ENCODE assay signal across 2 cellular contexts in the genomic region with DNA sequence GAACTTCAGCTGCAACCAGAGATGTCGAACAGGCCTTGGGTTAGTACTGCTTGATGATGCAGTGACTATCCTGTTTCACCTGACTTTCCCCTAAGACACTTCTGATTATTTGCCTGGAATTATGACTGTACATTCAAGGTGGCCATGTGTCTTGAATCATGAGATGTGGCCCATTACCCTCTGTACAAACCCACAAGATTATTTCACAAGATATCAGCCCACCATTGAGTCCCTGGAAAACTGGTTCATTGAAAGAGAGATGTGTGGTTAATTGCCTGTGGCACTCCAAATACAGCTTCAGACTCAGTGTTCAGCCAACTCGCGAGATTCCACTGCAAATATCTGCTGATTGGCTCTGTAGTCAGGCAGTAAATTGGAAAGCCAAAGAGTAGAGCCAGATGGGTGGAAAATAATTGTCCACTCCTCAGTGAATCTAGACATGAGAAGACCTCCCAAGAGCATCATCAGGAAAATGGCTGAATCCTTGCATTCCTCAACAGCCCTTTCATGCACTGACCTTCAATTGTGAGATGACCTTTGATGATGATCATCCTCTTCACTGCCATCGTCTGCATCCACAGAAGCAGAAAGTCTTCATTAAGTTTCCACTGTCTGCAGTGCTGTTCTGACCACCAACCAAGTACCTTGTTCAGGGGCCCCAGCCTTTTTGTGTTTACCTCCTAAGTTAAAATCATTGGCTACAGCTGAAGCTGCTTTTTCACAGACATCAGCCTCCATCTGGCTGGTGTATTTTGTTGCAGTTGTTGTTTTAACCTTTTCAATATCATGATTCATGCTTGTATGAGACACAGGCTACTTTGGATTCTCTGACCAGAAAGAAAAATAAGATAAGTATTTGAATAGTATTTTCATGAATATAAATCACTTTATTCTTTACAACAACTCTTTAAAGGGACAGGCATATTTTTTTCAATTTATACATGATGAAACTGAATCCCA.
TF ChIP-seq lines count a peak whose summit lies in the region.

No MANE protein-coding gene starts in this region.

TF ChIP-seq in SK-N-SH, 30 proteins besides CTCF, POLR2A, EP300 and RAD21 (continued from another document):
- TF ChIP-seq TAF1 (IDR thresholded peaks at IDR 0.05; ENCODE audit: borderline replicate concordance, low read depth, low read length) (no peak), FOXM1 (IDR thresholded peaks at IDR 0.05; ENCODE audit: low read depth) (no peak), RFX5 (IDR thresholded peaks at IDR 0.05; ENCODE audit: low read length) (no peak), JUND (IDR thresholded peaks at IDR 0.05) (peak; percentile 46; the same call in 1 of the 2 replicates), FOSL2 (IDR thresholded peaks at IDR 0.05; ENCODE audit: borderline replicate concordance, low read depth) (peak; percentile 45; the same call in 1 of the 2 replicates)
- TF ChIP-seq, protein P1, sequence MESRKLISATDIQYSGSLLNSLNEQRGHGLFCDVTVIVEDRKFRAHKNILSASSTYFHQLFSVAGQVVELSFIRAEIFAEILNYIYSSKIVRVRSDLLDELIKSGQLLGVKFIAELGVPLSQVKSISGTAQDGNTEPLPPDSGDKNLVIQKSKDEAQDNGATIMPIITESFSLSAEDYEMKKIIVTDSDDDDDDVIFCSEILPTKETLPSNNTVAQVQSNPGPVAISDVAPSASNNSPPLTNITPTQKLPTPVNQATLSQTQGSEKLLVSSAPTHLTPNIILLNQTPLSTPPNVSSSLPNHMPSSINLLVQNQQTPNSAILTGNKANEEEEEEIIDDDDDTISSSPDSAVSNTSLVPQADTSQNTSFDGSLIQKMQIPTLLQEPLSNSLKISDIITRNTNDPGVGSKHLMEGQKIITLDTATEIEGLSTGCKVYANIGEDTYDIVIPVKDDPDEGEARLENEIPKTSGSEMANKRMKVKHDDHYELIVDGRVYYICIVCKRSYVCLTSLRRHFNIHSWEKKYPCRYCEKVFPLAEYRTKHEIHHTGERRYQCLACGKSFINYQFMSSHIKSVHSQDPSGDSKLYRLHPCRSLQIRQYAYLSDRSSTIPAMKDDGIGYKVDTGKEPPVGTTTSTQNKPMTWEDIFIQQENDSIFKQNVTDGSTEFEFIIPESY (IDR thresholded peaks at IDR 0.05; ENCODE audit: borderline replicate concordance, low read depth), result no peak
- TF ChIP-seq, protein P2, sequence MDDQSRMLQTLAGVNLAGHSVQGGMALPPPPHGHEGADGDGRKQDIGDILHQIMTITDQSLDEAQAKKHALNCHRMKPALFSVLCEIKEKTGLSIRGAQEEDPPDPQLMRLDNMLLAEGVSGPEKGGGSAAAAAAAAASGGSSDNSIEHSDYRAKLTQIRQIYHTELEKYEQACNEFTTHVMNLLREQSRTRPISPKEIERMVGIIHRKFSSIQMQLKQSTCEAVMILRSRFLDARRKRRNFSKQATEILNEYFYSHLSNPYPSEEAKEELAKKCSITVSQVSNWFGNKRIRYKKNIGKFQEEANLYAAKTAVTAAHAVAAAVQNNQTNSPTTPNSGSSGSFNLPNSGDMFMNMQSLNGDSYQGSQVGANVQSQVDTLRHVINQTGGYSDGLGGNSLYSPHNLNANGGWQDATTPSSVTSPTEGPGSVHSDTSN (IDR thresholded peaks at IDR 0.05), result peak; percentile 50

TF ChIP-seq in SK-N-SH treated with all-trans-retinoic acid at 6 μM for 48 hours, 23 proteins besides CTCF, POLR2A, EP300 and RAD21 (continued from another document):
- TF ChIP-seq, protein P3, sequence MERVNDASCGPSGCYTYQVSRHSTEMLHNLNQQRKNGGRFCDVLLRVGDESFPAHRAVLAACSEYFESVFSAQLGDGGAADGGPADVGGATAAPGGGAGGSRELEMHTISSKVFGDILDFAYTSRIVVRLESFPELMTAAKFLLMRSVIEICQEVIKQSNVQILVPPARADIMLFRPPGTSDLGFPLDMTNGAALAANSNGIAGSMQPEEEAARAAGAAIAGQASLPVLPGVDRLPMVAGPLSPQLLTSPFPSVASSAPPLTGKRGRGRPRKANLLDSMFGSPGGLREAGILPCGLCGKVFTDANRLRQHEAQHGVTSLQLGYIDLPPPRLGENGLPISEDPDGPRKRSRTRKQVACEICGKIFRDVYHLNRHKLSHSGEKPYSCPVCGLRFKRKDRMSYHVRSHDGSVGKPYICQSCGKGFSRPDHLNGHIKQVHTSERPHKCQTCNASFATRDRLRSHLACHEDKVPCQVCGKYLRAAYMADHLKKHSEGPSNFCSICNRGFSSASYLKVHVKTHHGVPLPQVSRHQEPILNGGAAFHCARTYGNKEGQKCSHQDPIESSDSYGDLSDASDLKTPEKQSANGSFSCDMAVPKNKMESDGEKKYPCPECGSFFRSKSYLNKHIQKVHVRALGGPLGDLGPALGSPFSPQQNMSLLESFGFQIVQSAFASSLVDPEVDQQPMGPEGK (CRISPR knock-in tag; IDR thresholded peaks at IDR 0.05; ENCODE audit: borderline replicate concordance), result no peak
- TF ChIP-seq ZFP3 (CRISPR knock-in tag; IDR thresholded peaks at IDR 0.05), result no peak
- no peak for TF ChIP-seq ISL1 (CRISPR knock-in tag; IDR thresholded peaks at IDR 0.05)
TF ChIP-seq in SK-N-SH treated with all-trans-retinoic acid at 6 μM for 48 hours: peak in this region for 0.
